ENCODE assay signal across 20 cellular contexts in genomic region chr18:46046126-46046525, GRCh38.
"Had no signal": no experiment of that assay in that cellular context is flagged by ENCODE, and none has a peak within 500 bp of the region (broad histone marks: within the 10 kb centered on the region; RNA-seq: fewer than 3 reads in every experiment).

No MANE protein-coding gene starts in this region.

- H3K27ac Mint-ChIP-seq: activated CD4-positive, alpha-beta T cell treated with anti-CD3 and anti-CD28 coated beads for 36 hours; activated CD8-positive, alpha-beta T cell treated with anti-CD3 and anti-CD28 coated beads for 36 hours; activated naive CD8-positive, alpha-beta T cell treated with anti-CD3 and anti-CD28 coated beads for 36 hours; mesothelial cell of epicardium had no signal

- H3K36me3 ChIP-seq: colonic mucosa, lower lobe of right lung, ovary, sigmoid colon, thoracic aorta had no signal

- H3K27ac ChIP-seq: body of pancreas, colonic mucosa, lower lobe of right lung, ovary, sigmoid colon, thoracic aorta, VCaP had no signal

- DNase-seq: activated CD4-positive, alpha-beta T cell treated with anti-CD3 and anti-CD28 coated beads for 36 hours; activated CD8-positive, alpha-beta memory T cell treated with anti-CD3 and anti-CD28 coated beads, Interleukin-2, amount 50 U/mL, for 48 hours; activated CD8-positive, alpha-beta T cell treated with anti-CD3 and anti-CD28 coated beads for 36 hours; activated gamma-delta T cell treated with Interleukin-2 at 50 U/mL for 16 hours; activated naive CD8-positive, alpha-beta T cell treated with anti-CD3 and anti-CD28 coated beads for 36 hours; amygdala; body of pancreas; central memory CD4-positive, alpha-beta T cell; colonic mucosa; foreskin fibroblast; left colon; lower lobe of right lung; ovary; sigmoid colon; spleen had no signal

- H3K4me3 ChIP-seq: body of pancreas, colonic mucosa, lower lobe of right lung, ovary, sigmoid colon, spleen, thoracic aorta had no signal

- H3K27me3 ChIP-seq: body of pancreas, colonic mucosa, ovary, sigmoid colon, spleen had no signal

- H3K27me3 Mint-ChIP-seq: activated CD4-positive, alpha-beta T cell treated with anti-CD3 and anti-CD28 coated beads for 36 hours; activated CD8-positive, alpha-beta T cell treated with anti-CD3 and anti-CD28 coated beads for 36 hours; activated naive CD8-positive, alpha-beta T cell treated with anti-CD3 and anti-CD28 coated beads for 36 hours had no signal

- H3K36me3 Mint-ChIP-seq: mesothelial cell of epicardium had no signal

- ATAC-seq: activated CD4-positive, alpha-beta T cell treated with anti-CD3 and anti-CD28 coated beads for 36 hours; activated CD8-positive, alpha-beta T cell treated with anti-CD3 and anti-CD28 coated beads for 36 hours; body of pancreas; left colon; lower lobe of right lung had no signal

- H3K4me3 Mint-ChIP-seq: activated CD4-positive, alpha-beta T cell treated with anti-CD3 and anti-CD28 coated beads for 36 hours; activated CD8-positive, alpha-beta T cell treated with anti-CD3 and anti-CD28 coated beads for 36 hours; activated naive CD8-positive, alpha-beta T cell treated with anti-CD3 and anti-CD28 coated beads for 36 hours; mesothelial cell of epicardium; neural crest cell had no signal

- H3K4me1 ChIP-seq: colonic mucosa had no signal

- H3K9me3 ChIP-seq: body of pancreas, colonic mucosa, lower lobe of right lung, ovary, sigmoid colon, spleen, thoracic aorta had no signal

- FAIRE-seq: endothelial cell of umbilical vein had no signal

- H3K9me3 Mint-ChIP-seq: activated CD8-positive, alpha-beta T cell treated with anti-CD3 and anti-CD28 coated beads for 36 hours; neural crest cell had no signal
